8 cellular contexts compared by ENCODE assay signal in genomic region chr13:27251166-27252088, GRCh38. TPM values are rescaled to one million over a fixed set of nuclear protein-coding genes. Genes with fewer than 3 reads are reported as not detected.
A peak's percentile ranks its signal among the peaks of the same experiment; 100 is the strongest.
DNase-seq lines count a peak whose midpoint lies in the region; ATAC-seq and TF ChIP-seq lines count a peak whose summit lies in the region.

RPL21 (plus strand) TSS chr13:27251558; CDS start chr13:27253777, 2,219 bp downstream.

- TF ChIP-seq CTCF in GM12865 (IDR thresholded peaks at IDR 0.05; ENCODE audit: insufficient read depth, low read depth, low read length, missing control alignments) = no peak
- no peak for TF ChIP-seq CTCF in transverse colon (IDR thresholded peaks at IDR 0.05)

- H3K27me3 Mint-ChIP-seq in T-cell = no peaks in the 10 kb centered on the region

- peaks cover 10% of the 10 kb centered on the region for H3K79me1 ChIP-seq in trophoblast cell (ENCODE audit: low read length)

- H3K4me3 ChIP-seq in GM12865 (ENCODE audit: low read depth, low read length) (peak within 1 kb of the TSS; percentile 94), trophoblast cell (ENCODE audit: low read depth, low read length) (peak within 1 kb of the TSS; percentile 97), transverse colon (peak within 1 kb of the TSS; percentile 54 to 91 (median 80))

- H3K4me1 ChIP-seq in trophoblast cell (ENCODE audit: control insufficient read depth in 1 of 2, insufficient read depth in 2 of 2, low read length in 2 of 2) = no peaks in the 10 kb centered on the region
- H3K4me1 ChIP-seq in transverse colon = peaks cover 18 to 38% (median 20%) of the 10 kb centered on the region in 4 donors

- ATAC-seq in HG02759 (IDR thresholded peaks at IDR 0.05; ENCODE audit: unreplicated experiment) (peak; percentile 95), T-cell (replicated peaks in 1 of 4) (peak; percentile 94 to 96 (median 95))

- no peaks in the 10 kb centered on the region for H3K27me3 ChIP-seq in trophoblast cell (ENCODE audit: insufficient read depth, low read length)
- no peaks in the 10 kb centered on the region for H3K27me3 ChIP-seq in transverse colon

- DNase-seq in GM12865 (ENCODE audit: low read depth) (peak; percentile 97), NCI-H1417 (lab: John Stamatoyannopoulos, UW) (peak; percentile 95 to 96 (median 96)), T-cell (peak; percentile 85 to 94 (median 90)), cardiac septum (ENCODE audit: low spot score) (peak; percentile 97), trophoblast cell (peak; percentile 94 to 97), transverse colon (peak; percentile 97)

- H3K9me3 Mint-ChIP-seq in T-cell = no peaks in the 10 kb centered on the region

- H3K9me3 ChIP-seq in trophoblast cell (ENCODE audit: insufficient read depth, low read depth, low read length) = no peaks in the 10 kb centered on the region
- no peaks in the 10 kb centered on the region for H3K9me3 ChIP-seq in transverse colon

- POLR2A ChIA-PET in T-cell (lab: Charles Lee) = interaction anchor here (0.6 to 1.1 kb wide), 3 partner anchors 19 to 906 kb away, joined by 3 to 8 read pairs (median 3); partner anchors contain the start of gene RASL11A (in 1 of the 2)

- H3K9ac ChIP-seq in trophoblast cell (ENCODE audit: low read length) = peak within 1 kb of the TSS; percentile 98

- H3K36me3 ChIP-seq in trophoblast cell (ENCODE audit: control insufficient read depth in 1 of 2, insufficient read depth in 2 of 2, low read length in 2 of 2) (peaks cover 10 to 14% of the 10 kb centered on the region in 2 experiments), transverse colon (peaks cover 0 to 19% (median 6%) of the 10 kb centered on the region in 4 donors)

- peak within 1 kb of the TSS; percentile 90 for H2BK120ac ChIP-seq in trophoblast cell (ENCODE audit: insufficient read depth, low read length, poor library complexity)

- intact Hi-C loops in cardiac septum (cut with DNase I) = loop anchor here (2.0 to 10.0 kb wide), 3 partner anchors 19 to 173 kb away; partner anchors contain the start of genes GTF3A and RASL11A
- intact Hi-C loops in transverse colon (cut with DNase I; ENCODE audit: low total_unique reads) = loop anchor here (5.0 kb wide), 1 partner anchor 264 kb away; no protein-coding TSS in a partner anchor

- CTCF ChIA-PET in T-cell (lab: Charles Lee) = interaction anchor here in 1 of 2 donors (0.8 kb wide), 2 partner anchors 111 to 120 kb away, joined by 3 read pairs; no protein-coding TSS in a partner anchor

- no peak within 1 kb of the TSS for H3K23ac ChIP-seq in trophoblast cell (ENCODE audit: low read length)

- peak within 1 kb of the TSS; percentile 99 for H3K4ac ChIP-seq in trophoblast cell (ENCODE audit: low read depth, low read length)

- H2AFZ ChIP-seq in trophoblast cell (ENCODE audit: insufficient read depth, low read length, poor library complexity) = peak within 1 kb of the TSS; percentile 48

- peak within 1 kb of the TSS; percentile 96 for H4K12ac ChIP-seq in trophoblast cell (ENCODE audit: low read depth, low read length)

- peak within 1 kb of the TSS; percentile 92 for H4K8ac ChIP-seq in trophoblast cell (ENCODE audit: low read depth, low read length)

- TF ChIP-seq EP300 in transverse colon (IDR thresholded peaks at IDR 0.05; ENCODE audit: low read depth) = peak; percentile 65

- peak within 1 kb of the TSS; percentile 92 for H2AK5ac ChIP-seq in trophoblast cell (ENCODE audit: low read length)

- H3K18ac ChIP-seq in trophoblast cell (ENCODE audit: low read length) = peak within 1 kb of the TSS; percentile 94

- peak within 1 kb of the TSS; percentile 89 for H3K4me2 ChIP-seq in trophoblast cell (ENCODE audit: low read length)

- peak within 1 kb of the TSS; percentile 62 for H3K27ac ChIP-seq in adipose tissue (ENCODE audit: low read depth, low read length)
- peak within 1 kb of the TSS; percentile 69 for H3K27ac ChIP-seq in trophoblast cell (ENCODE audit: low read depth, low read length)
- peak within 1 kb of the TSS; percentile 93 to 98 (median 95) for H3K27ac ChIP-seq in transverse colon

- H3K79me2 ChIP-seq in trophoblast cell (ENCODE audit: control insufficient read depth, insufficient read depth, low read length, poor library complexity) = peaks cover 9% of the 10 kb centered on the region

- peaks cover 19% of the 10 kb centered on the region for H3K36me3 Mint-ChIP-seq in T-cell

- peak within 1 kb of the TSS; percentile 94 to 98 (median 97) for H3K4me3 Mint-ChIP-seq in T-cell

- in situ Hi-C loops in transverse colon (cut with MboI; ENCODE audit: low pct_ligation_motif_present in 1 of 4, low pct_unique_long_range_greater_than_20kb in 1 of 4, low sequenced_read_pairs in 3 of 4) = loop anchor here in 2 of 4 donors (25.0 kb wide), 2 partner anchors 89 to 264 kb away; partner anchors contain the start of gene USP12 (in 1 of the 2)

- H3K14ac ChIP-seq in trophoblast cell (ENCODE audit: low read length) = peak within 1 kb of the TSS; percentile 98

- peak within 1 kb of the TSS; percentile 57 for H2BK5ac ChIP-seq in trophoblast cell (ENCODE audit: low read depth, low read length, poor library complexity)

- no peak within 1 kb of the TSS for H2BK12ac ChIP-seq in trophoblast cell (ENCODE audit: low read length)

- H3K27ac Mint-ChIP-seq in T-cell = peak within 1 kb of the TSS; percentile 99 to 100

- 0 to 1% (median 0%) methylated on average over 69 of the region's 69 CpGs for WGBS in adipose tissue, 3 donors
- no CpG with 5 or more reads among the region's 69 CpGs for WGBS in trophoblast cell (ENCODE audit: extremely low coverage, insufficient coverage, insufficient read length)
- WGBS in transverse colon (ENCODE audit: low coverage in 1 of 2), 2 donors = 0 to 2% methylated on average over 10 to 35 of the region's 69 CpGs

- TF ChIP-seq POLR2A in transverse colon (IDR thresholded peaks at IDR 0.05) = peak; percentile 93

- H4K91ac ChIP-seq in trophoblast cell (ENCODE audit: low read depth, low read length) = peak within 1 kb of the TSS; percentile 92

- H3K4me1 Mint-ChIP-seq in T-cell = peaks cover 54 to 64% (median 56%) of the 10 kb centered on the region in 3 donors

RNA-seq across cellular contexts. Expression of gene RPL21, which starts in this region (rescaled TPM):
- total RNA-seq in T-cell (1,000 to 10,000 TPM; 1,968 to 2,258 (median 2,221) TPM), cardiac septum (512 TPM), transverse colon (100 to 1,000 TPM in 3 of 4 donors, 10 to 100 TPM in 1; 71.8 to 702 (median 370) TPM)
- polyA plus RNA-seq in adipose tissue = 1,000 to 10,000 TPM in 2 of 3 donors, 100 to 1,000 TPM in 1; 855 to 2,338 (median 1,134) TPM
- polyA plus RNA-seq in trophoblast cell (2013) = 1,957 and 1,968 TPM in 2 replicates

Comparison
In these comparisons a context has a peak if more than half of its experiments do, and no peak if none do; other contexts are left out.
1. Peak in every context shown above with its lines: DNase-seq, ATAC-seq, H3K4me3 ChIP-seq and H3K27ac ChIP-seq.